17 cellular contexts compared by ENCODE assay signal in genomic region chr1:172902861-172903381, GRCh38.
DNase-seq lines count a peak whose midpoint lies in the region; ATAC-seq and TF ChIP-seq lines count a peak whose summit lies in the region.
"Had no signal": no experiment of that assay in that cellular context is flagged by ENCODE, and none has a peak within 500 bp of the region (broad histone marks: within the 10 kb centered on the region; RNA-seq: fewer than 3 reads in every experiment).

No MANE protein-coding gene starts in this region.

- peaks cover 40% of the 10 kb centered on the region for H3K4me1 ChIP-seq in SJCRH30
- H3K4me1 ChIP-seq in esophagus squamous epithelium: peaks cover 0 to 12% (median 0%) of the 10 kb centered on the region in 3 donors
- H3K4me1 ChIP-seq in H9 (ENCODE audit: insufficient read depth, low read length): no peaks in the 10 kb centered on the region
- H3K4me1 ChIP-seq: BE2C, colonic mucosa, left ventricle myocardium inferior, neural progenitor cell had no signal

- H3K9me3 Mint-ChIP-seq in activated naive CD8-positive, alpha-beta T cell treated with anti-CD3 and anti-CD28 coated beads, Interleukin-2, amount 50 U/mL, for 24 hours: peaks cover 7% of the 10 kb centered on the region
- H3K9me3 Mint-ChIP-seq in activated naive CD8-positive, alpha-beta T cell treated with anti-CD3 and anti-CD28 coated beads for 36 hours: peaks cover 4% of the 10 kb centered on the region
- H3K9me3 Mint-ChIP-seq in stimulated activated naive CD8-positive, alpha-beta T cell treated with anti-CD3 and anti-CD28 coated beads, Interleukin-15, amount 100 ng/mL, for 72 hours: peaks cover 0 to under 1% of the 10 kb centered on the region in 2 donors
- peaks cover 6 to 7% of the 10 kb centered on the region in 2 experiments; a peak in 3 of 5 replicates for H3K9me3 Mint-ChIP-seq in H9
- H3K9me3 Mint-ChIP-seq: neural progenitor cell had no signal

- no peak overlapping the region for H3K9ac ChIP-seq in H9 (ENCODE audit: extremely low read depth, insufficient read length, low read length)
- H3K9ac ChIP-seq: neural progenitor cell had no signal

- TF ChIP-seq CTCF in esophagus squamous epithelium (IDR thresholded peaks at IDR 0.05) (no peak), H9 (conservative IDR thresholded peaks at IDR 0.05) (no peak)

- H3K27ac ChIP-seq in SJCRH30 (peak overlapping the region; percentile 20), esophagus squamous epithelium (no peak overlapping the region), H9 (ENCODE audit: insufficient read length, low read depth, low read length) (no peak overlapping the region)
- H3K27ac ChIP-seq: colonic mucosa, left ventricle myocardium inferior, neural progenitor cell had no signal

- H3K23ac ChIP-seq in H9 (ENCODE audit: insufficient read length, low read depth, low read length): no peak overlapping the region

- H4K5ac ChIP-seq in H9 (ENCODE audit: insufficient read length, low read depth, low read length): no peak overlapping the region

- no peaks in the 10 kb centered on the region for H3K36me3 ChIP-seq in SJCRH30
- no peaks in the 10 kb centered on the region for H3K36me3 ChIP-seq in esophagus squamous epithelium
- H3K36me3 ChIP-seq: BE2C, colonic mucosa, left ventricle myocardium inferior, neural progenitor cell had no signal

- H4K91ac ChIP-seq in H9 (ENCODE audit: insufficient read length, low read depth, low read length): no peak overlapping the region

- H2BK20ac ChIP-seq in H9 (ENCODE audit: low read depth, low read length, poor library complexity, severe bottlenecking): no peak overlapping the region

- no peak overlapping the region for H3K18ac ChIP-seq in H9 (ENCODE audit: insufficient read length, low read depth, low read length)

- WGBS in esophagus squamous epithelium, 2 donors: 67 to 70% methylated on average over 1 of the region's 1 CpG
- no CpG with 5 or more reads among the region's 1 CpG for WGBS in H9 (ENCODE audit: extremely low coverage, insufficient read length, low lambda C conversion rate)

- no peaks in the 10 kb centered on the region for H3K79me2 ChIP-seq in H9 (ENCODE audit: insufficient read depth, low read length)

- H4K8ac ChIP-seq in H9 (replicated peaks; ENCODE audit: insufficient read length, low read depth, low read length): no peak overlapping the region

- H3K27ac Mint-ChIP-seq in activated naive CD8-positive, alpha-beta T cell treated with anti-CD3 and anti-CD28 coated beads, Interleukin-2, amount 50 U/mL, for 24 hours: no peak overlapping the region
- no peak overlapping the region for H3K27ac Mint-ChIP-seq in activated naive CD8-positive, alpha-beta T cell treated with anti-CD3 and anti-CD28 coated beads for 36 hours
- H3K27ac Mint-ChIP-seq in stimulated activated naive CD8-positive, alpha-beta T cell treated with anti-CD3 and anti-CD28 coated beads, Interleukin-15, amount 100 ng/mL, for 72 hours: no peak overlapping the region
- no peak overlapping the region for H3K27ac Mint-ChIP-seq in H9
- H3K27ac Mint-ChIP-seq: neural progenitor cell had no signal

- no peak overlapping the region for H2BK12ac ChIP-seq in H9 (ENCODE audit: insufficient read length, low read depth, low read length)

- no peak overlapping the region for H3T11ph ChIP-seq in H9 (ENCODE audit: low read length)

- peaks cover 3% of the 10 kb centered on the region for H3K36me3 Mint-ChIP-seq in activated naive CD8-positive, alpha-beta T cell treated with anti-CD3 and anti-CD28 coated beads, Interleukin-2, amount 50 U/mL, for 24 hours (ENCODE audit: low read depth)
- H3K36me3 Mint-ChIP-seq in activated naive CD8-positive, alpha-beta T cell treated with anti-CD3 and anti-CD28 coated beads for 36 hours: peaks cover 4% of the 10 kb centered on the region
- peaks cover 0 to 7% (median 0%) of the 10 kb centered on the region in 3 experiments; a peak in 2 of 7 replicates for H3K36me3 Mint-ChIP-seq in H9 (ENCODE audit: insufficient read depth in 1 of 3, low read depth in 3 of 3)
- H3K36me3 Mint-ChIP-seq: neural progenitor cell had no signal

- no peaks in the 10 kb centered on the region for H3K23me2 ChIP-seq in H9 (ENCODE audit: insufficient read length, low read depth, low read length, poor library complexity, severe bottlenecking)

- H3K9me3 ChIP-seq in SJCRH30 (replicated peaks) (no peaks in the 10 kb centered on the region), esophagus squamous epithelium (no peaks in the 10 kb centered on the region), H9 (ENCODE audit: control insufficient read depth, low read depth, low read length) (no peaks in the 10 kb centered on the region)
- H3K9me3 ChIP-seq: colonic mucosa had no signal

- no peak overlapping the region for H2BK5ac ChIP-seq in H9 (ENCODE audit: insufficient read length, low read length)

- no peak overlapping the region for H3K4ac ChIP-seq in H9 (ENCODE audit: low read depth, low read length)

- ATAC-seq in activated naive CD8-positive, alpha-beta T cell treated with anti-CD3 and anti-CD28 coated beads, Interleukin-2, amount 50 U/mL, for 24 hours: peak; percentile 85
- ATAC-seq in stimulated activated naive CD8-positive, alpha-beta T cell treated with anti-CD3 and anti-CD28 coated beads, Interleukin-15, amount 100 ng/mL, for 72 hours: peak; percentile 93

- no peak overlapping the region for H3K14ac ChIP-seq in H9 (ENCODE audit: insufficient read depth, low read length)

- H2AK5ac ChIP-seq in H9 (ENCODE audit: insufficient read length, low read length): no peak overlapping the region

- peaks cover 5% of the 10 kb centered on the region for H3K27me3 Mint-ChIP-seq in activated naive CD8-positive, alpha-beta T cell treated with anti-CD3 and anti-CD28 coated beads, Interleukin-2, amount 50 U/mL, for 24 hours
- no peaks in the 10 kb centered on the region for H3K27me3 Mint-ChIP-seq in activated naive CD8-positive, alpha-beta T cell treated with anti-CD3 and anti-CD28 coated beads for 36 hours
- H3K27me3 Mint-ChIP-seq in stimulated activated naive CD8-positive, alpha-beta T cell treated with anti-CD3 and anti-CD28 coated beads, Interleukin-15, amount 100 ng/mL, for 72 hours: no peaks in the 10 kb centered on the region
- no peaks in the 10 kb centered on the region for H3K27me3 Mint-ChIP-seq in H9 (ENCODE audit: low read depth)

- H3K4me3 ChIP-seq in SJCRH30 (no peak overlapping the region), esophagus squamous epithelium (no peak overlapping the region)
- H3K4me3 ChIP-seq: colonic mucosa, left ventricle myocardium inferior, neural progenitor cell had no signal

- no peak overlapping the region for H3K4me2 ChIP-seq in H9 (ENCODE audit: insufficient read depth, insufficient read length, low read length)
- H3K4me2 ChIP-seq: neural progenitor cell had no signal

- no peak overlapping the region for H2BK120ac ChIP-seq in H9 (ENCODE audit: low read depth, low read length, poor library complexity, severe bottlenecking)

- no peak for TF ChIP-seq POLR2A in esophagus squamous epithelium (IDR thresholded peaks at IDR 0.05)

- no peaks in the 10 kb centered on the region for H3K79me1 ChIP-seq in H9 (ENCODE audit: insufficient read depth, low read depth, low read length, poor library complexity, severe bottlenecking)

- H2BK15ac ChIP-seq in H9 (ENCODE audit: low read depth, low read length): no peak overlapping the region

- no peaks in the 10 kb centered on the region for H3K27me3 ChIP-seq in SJCRH30
- H3K27me3 ChIP-seq in esophagus squamous epithelium: no peaks in the 10 kb centered on the region
- no peaks in the 10 kb centered on the region for H3K27me3 ChIP-seq in H9 (ENCODE audit: insufficient read depth, low read length)
- H3K27me3 ChIP-seq: BE2C, colonic mucosa, neural progenitor cell had no signal

- intact Hi-C loops in esophagus squamous epithelium (cut with DNase I): no loop called here

- no peak overlapping the region for H2AFZ ChIP-seq in H9 (ENCODE audit: low read length)
- H2AFZ ChIP-seq: neural progenitor cell had no signal

- no peaks in the 10 kb centered on the region for H4K20me1 ChIP-seq in H9 (ENCODE audit: control insufficient read depth, insufficient read depth, insufficient read length)

- H3K4me3 Mint-ChIP-seq in activated naive CD8-positive, alpha-beta T cell treated with anti-CD3 and anti-CD28 coated beads, Interleukin-2, amount 50 U/mL, for 24 hours: no peak overlapping the region
- H3K4me3 Mint-ChIP-seq in activated naive CD8-positive, alpha-beta T cell treated with anti-CD3 and anti-CD28 coated beads for 36 hours: no peak overlapping the region
- no peak overlapping the region for H3K4me3 Mint-ChIP-seq in stimulated activated naive CD8-positive, alpha-beta T cell treated with anti-CD3 and anti-CD28 coated beads, Interleukin-15, amount 100 ng/mL, for 72 hours
- H3K4me3 Mint-ChIP-seq in H9: no peak overlapping the region
- H3K4me3 Mint-ChIP-seq: neural progenitor cell had no signal

- no peak for DNase-seq in activated naive CD8-positive, alpha-beta T cell treated with anti-CD3 and anti-CD28 coated beads, Interleukin-2, amount 50 U/mL, for 24 hours
- no peak for DNase-seq in activated naive CD8-positive, alpha-beta T cell treated with anti-CD3 and anti-CD28 coated beads for 36 hours
- DNase-seq in SJCRH30 (peak in 1 of 2 experiments; percentile 39), fibroblast of gingiva (ENCODE audit: low read depth) (peak; percentile 96), esophagus squamous epithelium (lab: John Stamatoyannopoulos, UW) (no peak), islet precursor cell (no peak), H9 (no peak)
- no peak for DNase-seq in stimulated activated naive CD8-positive, alpha-beta T cell treated with anti-CD3 and anti-CD28 coated beads, Interleukin-15, amount 100 ng/mL, for 72 hours
- DNase-seq: BE2C; colonic mucosa; glutamatergic neuron; left ventricle myocardium inferior; NCI-H1105 treated with DMSO at 0.1 percent for 48 hours; NCI-H510A; SHP77; stimulated activated CD4-positive, alpha-beta T cell treated with anti-CD3 and anti-CD28 coated beads, Interleukin-12 subunit alpha, Interleukin-12 subunit beta, amount 100 ng/mL, for 4 hours had no signal

- no peak overlapping the region for H3K56ac ChIP-seq in H9 (ENCODE audit: insufficient read length, low read depth, low read length)

- peaks cover 78% of the 10 kb centered on the region for H3K4me1 Mint-ChIP-seq in activated naive CD8-positive, alpha-beta T cell treated with anti-CD3 and anti-CD28 coated beads, Interleukin-2, amount 50 U/mL, for 24 hours
- peaks cover 56% of the 10 kb centered on the region for H3K4me1 Mint-ChIP-seq in activated naive CD8-positive, alpha-beta T cell treated with anti-CD3 and anti-CD28 coated beads for 36 hours
- peaks cover 59% of the 10 kb centered on the region for H3K4me1 Mint-ChIP-seq in stimulated activated naive CD8-positive, alpha-beta T cell treated with anti-CD3 and anti-CD28 coated beads, Interleukin-15, amount 100 ng/mL, for 72 hours
- peaks cover 0 to 6% of the 10 kb centered on the region in 2 experiments; a peak in 1 of 4 replicates for H3K4me1 Mint-ChIP-seq in H9
- H3K4me1 Mint-ChIP-seq: neural progenitor cell had no signal
